ENCODE assay signal across 8 cellular contexts in genomic region chr1:113074237-113074636, GRCh38. TPM values are rescaled to one million over a fixed set of nuclear protein-coding genes. Genes with fewer than 3 reads are reported as not detected.
DNase-seq lines count a peak whose midpoint lies in the region; ATAC-seq, FAIRE-seq and TF ChIP-seq lines count a peak whose summit lies in the region.

No MANE protein-coding gene starts in this region.

- SMC1A ChIA-PET in GM12878 (lab: Charles Lee; ENCODE audit: uncharacterized antibody, unreplicated experiment) = interaction anchor here (1.3 to 3.1 kb wide), 4 partner anchors 32 to 358 kb away, joined by 5 to 27 read pairs (median 14); partner anchors contain the start of gene PPM1J

- peak; percentile 38 for FAIRE-seq in GM12878 (lab: Jason Lieb, UNC)

- no peaks in the 10 kb centered on the region for H3K27me3 Mint-ChIP-seq in mesothelial cell of epicardium (ENCODE audit: low read depth)

- no peaks in the 10 kb centered on the region for H3K27me3 ChIP-seq in A673 (replicated peaks; ENCODE audit: insufficient read depth, low read depth, low read length, poor library complexity)
- H3K27me3 ChIP-seq in GM12878 (replicated peaks in 1 of 2; ENCODE audit: control insufficient read depth in 2 of 2, insufficient read depth in 2 of 2, low read length in 1 of 2) = no peaks in the 10 kb centered on the region

- peak overlapping the region; percentile 94 for H3K27ac Mint-ChIP-seq in mesothelial cell of epicardium

- H3K9me3 Mint-ChIP-seq in mesothelial cell of epicardium = no peaks in the 10 kb centered on the region

- CTCF ChIA-PET in A673 (lab: Charles Lee) (no interaction called here), HEK293 (lab: Yijun Ruan, JAX) (interaction anchor here (0.6 to 2.1 kb wide), 8 partner anchors 13 to 688 kb away, joined by 3 to 18 read pairs (median 4); no protein-coding TSS in a partner anchor), GM12878 (lab: Yijun Ruan, JAX) (interaction anchor here (1.5 to 3.7 kb wide), 11 partner anchors 12 to 359 kb away, joined by 6 to 100 read pairs (median 26); partner anchors contain the start of gene PPM1J)

- H3K36me3 Mint-ChIP-seq in mesothelial cell of epicardium = peaks cover 8% of the 10 kb centered on the region

- H3K4me3 Mint-ChIP-seq in mesothelial cell of epicardium = peak overlapping the region; percentile 96

- peaks cover 10% of the 10 kb centered on the region for H3K4me1 ChIP-seq in A673 (ENCODE audit: insufficient read depth, low read length, poor library complexity, severe bottlenecking)
- 0 out of 2 replicates have a peak, but pooled peaks cover 2% of the 10 kb centered on the region for H3K4me1 ChIP-seq in HEK293 (ENCODE audit: control insufficient read depth, insufficient read depth, low read length)
- peaks cover 4% of the 10 kb centered on the region; the same call in 1 of the 2 replicates for H3K4me1 ChIP-seq in GM12878 (ENCODE audit: control insufficient read depth, insufficient read depth, low read length)

- TF ChIP-seq CTCF in A673 (conservative IDR thresholded peaks at IDR 0.05; ENCODE audit: low read depth, low read length) (no peak), HEK293 (tag by site-specific recombination; IDR thresholded peaks at IDR 0.05) (no peak), GM12878 (IDR thresholded peaks at IDR 0.05 in 2 of 3, conservative IDR thresholded peaks at IDR 0.05 in 1 of 3; ENCODE audit: control insufficient read depth in 2 of 3, extremely low read depth in 1 of 3, insufficient read depth in 1 of 3, low read depth in 3 of 3, low read length in 3 of 3) (no peak), mesothelial cell of epicardium (IDR thresholded peaks at IDR 0.05; ENCODE audit: unreplicated experiment) (no peak)

- peak overlapping the region; percentile 96 for H3K4me2 ChIP-seq in GM12878 (ENCODE audit: control insufficient read depth, insufficient read depth)

- 18% methylated on average over 6 of the region's 6 CpGs for WGBS in GM12878 (ENCODE audit: insufficient coverage, insufficient replicate concordance, low lambda C conversion rate, missing lambda C conversion rate)

- H3K36me3 ChIP-seq in A673 (ENCODE audit: insufficient read depth, low read length, poor library complexity, severe bottlenecking) (peaks cover 5% of the 10 kb centered on the region), HEK293 (ENCODE audit: control insufficient read depth in 2 of 2, insufficient read depth in 1 of 2, low read length in 2 of 2) (peaks cover 12 to 26% of the 10 kb centered on the region in 2 experiments; a peak in 2 of 3 replicates), GM12878 (ENCODE audit: control insufficient read depth in 2 of 2, insufficient read depth in 2 of 2, low read length in 1 of 2) (no peaks in the 10 kb centered on the region; a peak in 1 of 4 replicates)

- DNase-seq in A673 (ENCODE audit: low spot score) = peak; percentile 18
- peak; percentile 19 for DNase-seq in GM12878 (ENCODE audit: low read depth, low spot score)
- no peak for DNase-seq in mesothelial cell of epicardium (ENCODE audit: low spot score in 2 of 2, unreplicated experiment in 2 of 2)
- no peak for DNase-seq in NCI-H2171 (lab: John Stamatoyannopoulos, UW)

- no peak overlapping the region for H3K27ac ChIP-seq in A673 (ENCODE audit: low read depth, low read length, poor library complexity, severe bottlenecking)
- H3K27ac ChIP-seq in HEK293 (ENCODE audit: extremely low read depth, low read depth, low read length) = no peak overlapping the region
- H3K27ac ChIP-seq in GM12878 (ENCODE audit: control insufficient read depth, insufficient read depth) = no peak overlapping the region; the same call in 1 of the 2 replicates

- H3K79me2 ChIP-seq in GM12878 (ENCODE audit: control insufficient read depth, insufficient read depth, low read length) = peaks cover 21% of the 10 kb centered on the region

- RAD21 ChIA-PET in GM12878 (lab: Charles Lee; ENCODE audit: unreplicated experiment) = interaction anchor here (1.6 to 2.1 kb wide), 2 partner anchors 192 to 193 kb away, joined by 4 to 27 read pairs; no protein-coding TSS in a partner anchor

- H3K4me1 Mint-ChIP-seq in mesothelial cell of epicardium = peaks cover 27% of the 10 kb centered on the region

- H3K4me3 ChIP-seq in A673 (ENCODE audit: low read depth, low read length, poor library complexity, severe bottlenecking) (peak overlapping the region; percentile 71), HEK293 (ENCODE audit: low read depth, low read length) (peak overlapping the region; percentile 95), GM12878 (peak overlapping the region; percentile 91)

- intact Hi-C loops in A673 (cut with micrococcal nuclease; ENCODE audit: unreplicated experiment) (no loop called here), GM12878 (cut with micrococcal nuclease; ENCODE audit: unreplicated experiment) (loop anchor here (10.0 kb wide), 1 partner anchor 61 kb away; no protein-coding TSS in a partner anchor)

- H3K9me3 ChIP-seq in A673 (ENCODE audit: low read depth, low read length, poor library complexity, severe bottlenecking) = no peaks in the 10 kb centered on the region
- H3K9me3 ChIP-seq in HEK293 (ENCODE audit: control insufficient read depth, insufficient read depth, low read depth, low read length) = no peaks in the 10 kb centered on the region
- no peaks in the 10 kb centered on the region for H3K9me3 ChIP-seq in GM12878 (replicated peaks; ENCODE audit: control insufficient read depth, insufficient read depth, low read length)

- POLR2A ChIA-PET in A673 (lab: Charles Lee; ENCODE audit: low non-redundant PET) = no interaction called here
- POLR2A ChIA-PET in HEK293 (lab: Yijun Ruan, JAX) = no interaction called here
- POLR2A ChIA-PET in GM12878 (lab: Charles Lee) = interaction anchor here (0.6 kb wide), 2 partner anchors 12 to 157 kb away, joined by 3 read pairs; no protein-coding TSS in a partner anchor

- ATAC-seq in GM12878 (peak; percentile 7; the same call in 2 of the 3 replicates), GM21381 (IDR thresholded peaks at IDR 0.05; ENCODE audit: unreplicated experiment) (no peak), GM21723 (IDR thresholded peaks at IDR 0.05; ENCODE audit: unreplicated experiment) (no peak), HG03442 (IDR thresholded peaks at IDR 0.05; ENCODE audit: unreplicated experiment) (no peak)

- in situ Hi-C loops in GM12878 (cut with MboI) = no loop called here

- BruUV-seq in A673 (replicated peaks; lab: Mats Ljungman, UMichigan) = TSS peak; percentile 54
- BruUV-seq in GM12878 (replicated peaks; lab: Mats Ljungman, UMichigan) = TSS peak; percentile 71

- TF ChIP-seq RAD21 in GM12878 (IDR thresholded peaks at IDR 0.05; ENCODE audit: insufficient read depth, low read depth, low read length) = no peak

- peak overlapping the region; percentile 90 for H3K9ac ChIP-seq in GM12878 (ENCODE audit: control insufficient read depth, insufficient read depth, low read length)

- TF ChIP-seq POLR2A in GM12878 (IDR thresholded peaks at IDR 0.05; ENCODE audit: low read depth, low read length) = no peak

- H2AFZ ChIP-seq in GM12878 (ENCODE audit: control insufficient read depth, low read depth, low read length) = no peak overlapping the region

- no peaks in the 10 kb centered on the region for H4K20me1 ChIP-seq in GM12878 (ENCODE audit: control insufficient read depth, insufficient read depth)

- TF ChIP-seq EP300 in GM12878 (IDR thresholded peaks at IDR 0.05; ENCODE audit: borderline replicate concordance in 1 of 2, control insufficient read depth in 1 of 2, low read depth in 2 of 2, low read length in 2 of 2) = no peak

TF ChIP-seq in HEK293, 187 proteins besides CTCF, POLR2A, EP300 and RAD21 (continues in another document):
- no peak for TF ChIP-seq ZBTB20 (tag by site-specific recombination; IDR thresholded peaks at IDR 0.05)
- TF ChIP-seq ZNF175 (tag by site-specific recombination; IDR thresholded peaks at IDR 0.05) = no peak
- TF ChIP-seq ZFP69B (tag by site-specific recombination; IDR thresholded peaks at IDR 0.05) = no peak
- TF ChIP-seq ZNF302 (tag by site-specific recombination; IDR thresholded peaks at IDR 0.05; ENCODE audit: low read depth) = no peak
- no peak for TF ChIP-seq ZNF660 (tag by site-specific recombination; IDR thresholded peaks at IDR 0.05)
- no peak for TF ChIP-seq ZNF292 (tag by site-specific recombination; IDR thresholded peaks at IDR 0.05; ENCODE audit: borderline replicate concordance, low read depth)
- no peak for TF ChIP-seq ZNF571 (tag by site-specific recombination; IDR thresholded peaks at IDR 0.05)
- no peak for TF ChIP-seq ZNF785 (tag by site-specific recombination; IDR thresholded peaks at IDR 0.05)

TF ChIP-seq in GM12878, 131 proteins besides CTCF, POLR2A, EP300 and RAD21 (continues in another document):
- no peak for TF ChIP-seq MEF2B (IDR thresholded peaks at IDR 0.05; ENCODE audit: partially characterized antibody, poor library complexity, severe bottlenecking)
- TF ChIP-seq POU2F2 (IDR thresholded peaks at IDR 0.05; ENCODE audit: borderline replicate concordance, low read depth, low read length) = 0 out of 3 replicates have a peak, but pooled peaks have one; percentile 14
- no peak for TF ChIP-seq IRF3 (IDR thresholded peaks at IDR 0.05)

RNA-seq across cellular contexts. Expression of gene LRIG2, which starts 1.2 kb away (rescaled TPM):
- total RNA-seq in A673 (2021) (13.9 and 14.8 TPM in 2 replicates), GM12878 (2014; rRNA removed) (8.4 and 8.5 TPM in 2 replicates), GM12878 (2014; rRNA removed; fragmentation: Illumina TruSeq; extraction: Trizol) (6.7 and 7.7 TPM in 2 replicates), GM12878 (2021) (4.3 and 7.6 TPM in 2 replicates), mesothelial cell of epicardium (29.3 to 31.0 TPM (median 29.9 TPM) in 3 replicates)
- 78.4 and 80.4 TPM in 2 replicates for total RNA-seq in GM12878 (2013; cell fraction: nucleolus; rRNA removed)
- 4.2 TPM for polyA plus RNA-seq in GM12878 (2011; ENCODE audit: low read depth)
- polyA plus RNA-seq in GM12878 (2011; rRNA removed) (11.8 and 13.9 TPM in 2 replicates), GM12878 (2014; fragmentation: Illumina TruSeq; extraction: Trizol) (5.3 and 6.0 TPM in 2 replicates), GM12878 (2014; fragmentation: Nextera tagmentation; extraction: Ambion mirVana) (1 to 10 TPM in 1 of 2 experiments, under 1 TPM in 1; 0.77 to 1.3 TPM), GM12878 (2014; rRNA removed) (4.9 and 5.2 TPM in 2 replicates), GM12878 (2016; fragmentation: Nextera tagmentation; extraction: Ambion mirVana) (1 to 10 TPM; 4.6 TPM)
- polyA plus RNA-seq in GM12878 (2011; cell fraction: cytosol; rRNA removed) = 7.8 and 10.1 TPM in 2 replicates
- polyA plus RNA-seq in GM12878 (2011; cell fraction: nucleus; rRNA removed) = 10.9 and 14.3 TPM in 2 replicates
- polyA plus RNA-seq in GM12878 (2012) = 4.3 and 4.9 TPM in 2 replicates
- polyA minus RNA-seq in GM12878 (2011; rRNA and poly(A)+ RNA removed) = 21.4 and 24.0 TPM in 2 replicates
- polyA minus RNA-seq in GM12878 (2011; cell fraction: cytosol; rRNA and poly(A)+ RNA removed) = 3.5 and 7.3 TPM in 2 replicates
- 10.3 and 11.5 TPM in 2 replicates for polyA minus RNA-seq in GM12878 (2011; cell fraction: nucleus; rRNA and poly(A)+ RNA removed)

Comparison
In these comparisons a context has a peak if more than half of its experiments do, and no peak if none do; other contexts are left out.
1. DNase-seq: peak in A673 (single experiment) and GM12878 (single experiment); none in mesothelial cell of epicardium (0 of 2) and NCI-H2171 (single experiment).
2. Peak in every context shown above with its lines, with median percentiles within 50 percentile points of each other: H3K4me3 ChIP-seq.